ENCODE assay signal across 2 cellular contexts in the genomic region with DNA sequence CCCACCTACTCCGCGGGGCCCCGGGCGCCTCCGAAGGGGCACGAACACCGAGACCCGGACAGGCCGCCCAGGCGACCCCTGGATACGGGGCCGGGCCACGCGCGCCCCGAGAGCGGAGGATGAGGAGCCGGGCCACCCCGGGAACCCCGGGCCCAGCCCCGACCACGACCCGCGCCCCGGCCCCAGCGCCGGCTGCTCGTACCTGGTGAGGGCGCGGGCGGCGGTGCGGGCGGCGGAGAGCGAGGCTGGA.
TF ChIP-seq lines count a peak whose summit lies in the region.

No MANE protein-coding gene starts in this region.

TF ChIP-seq in SK-N-SH, 30 proteins besides CTCF, POLR2A, EP300 and RAD21 (continued from another document):
- TF ChIP-seq, protein P1, sequence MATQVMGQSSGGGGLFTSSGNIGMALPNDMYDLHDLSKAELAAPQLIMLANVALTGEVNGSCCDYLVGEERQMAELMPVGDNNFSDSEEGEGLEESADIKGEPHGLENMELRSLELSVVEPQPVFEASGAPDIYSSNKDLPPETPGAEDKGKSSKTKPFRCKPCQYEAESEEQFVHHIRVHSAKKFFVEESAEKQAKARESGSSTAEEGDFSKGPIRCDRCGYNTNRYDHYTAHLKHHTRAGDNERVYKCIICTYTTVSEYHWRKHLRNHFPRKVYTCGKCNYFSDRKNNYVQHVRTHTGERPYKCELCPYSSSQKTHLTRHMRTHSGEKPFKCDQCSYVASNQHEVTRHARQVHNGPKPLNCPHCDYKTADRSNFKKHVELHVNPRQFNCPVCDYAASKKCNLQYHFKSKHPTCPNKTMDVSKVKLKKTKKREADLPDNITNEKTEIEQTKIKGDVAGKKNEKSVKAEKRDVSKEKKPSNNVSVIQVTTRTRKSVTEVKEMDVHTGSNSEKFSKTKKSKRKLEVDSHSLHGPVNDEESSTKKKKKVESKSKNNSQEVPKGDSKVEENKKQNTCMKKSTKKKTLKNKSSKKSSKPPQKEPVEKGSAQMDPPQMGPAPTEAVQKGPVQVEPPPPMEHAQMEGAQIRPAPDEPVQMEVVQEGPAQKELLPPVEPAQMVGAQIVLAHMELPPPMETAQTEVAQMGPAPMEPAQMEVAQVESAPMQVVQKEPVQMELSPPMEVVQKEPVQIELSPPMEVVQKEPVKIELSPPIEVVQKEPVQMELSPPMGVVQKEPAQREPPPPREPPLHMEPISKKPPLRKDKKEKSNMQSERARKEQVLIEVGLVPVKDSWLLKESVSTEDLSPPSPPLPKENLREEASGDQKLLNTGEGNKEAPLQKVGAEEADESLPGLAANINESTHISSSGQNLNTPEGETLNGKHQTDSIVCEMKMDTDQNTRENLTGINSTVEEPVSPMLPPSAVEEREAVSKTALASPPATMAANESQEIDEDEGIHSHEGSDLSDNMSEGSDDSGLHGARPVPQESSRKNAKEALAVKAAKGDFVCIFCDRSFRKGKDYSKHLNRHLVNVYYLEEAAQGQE (IDR thresholded peaks at IDR 0.05; ENCODE audit: low read depth, low read length), result no peak
- TF ChIP-seq YY1 (IDR thresholded peaks at IDR 0.05; ENCODE audit: low read depth) (no peak), MEF2A (IDR thresholded peaks at IDR 0.05; ENCODE audit: borderline replicate concordance, low read depth) (no peak), TEAD4 (IDR thresholded peaks at IDR 0.05; ENCODE audit: borderline replicate concordance, insufficient read depth) (no peak), FOXM1 (IDR thresholded peaks at IDR 0.05; ENCODE audit: low read depth) (no peak), ELF1 (IDR thresholded peaks at IDR 0.05) (no peak), NRF1 (IDR thresholded peaks at IDR 0.05; ENCODE audit: low read depth, low read length) (no peak), RXRA (IDR thresholded peaks at IDR 0.05; ENCODE audit: borderline replicate concordance, low read depth) (no peak)

TF ChIP-seq in SK-N-SH treated with all-trans-retinoic acid at 6 μM for 48 hours, 23 proteins besides CTCF, POLR2A, EP300 and RAD21 (continued from another document):
- TF ChIP-seq TSHZ2 (CRISPR knock-in tag; IDR thresholded peaks at IDR 0.05) (no peak), ISL1 (CRISPR knock-in tag; IDR thresholded peaks at IDR 0.05) (no peak), GLIS3 (CRISPR knock-in tag; IDR thresholded peaks at IDR 0.05) (no peak), BACH2 (CRISPR knock-in tag; IDR thresholded peaks at IDR 0.05; ENCODE audit: borderline replicate concordance) (no peak), ARNTL (CRISPR knock-in tag; IDR thresholded peaks at IDR 0.05; ENCODE audit: borderline replicate concordance, low read depth) (no peak), TOX (CRISPR knock-in tag; IDR thresholded peaks at IDR 0.05; ENCODE audit: borderline replicate concordance) (no peak), ZNF70 (CRISPR knock-in tag; IDR thresholded peaks at IDR 0.05) (no peak), POU6F1 (CRISPR knock-in tag; IDR thresholded peaks at IDR 0.05; ENCODE audit: borderline replicate concordance, low read depth) (no peak), CSRNP3 (CRISPR knock-in tag; IDR thresholded peaks at IDR 0.05) (no peak), ZFP30 (CRISPR knock-in tag; IDR thresholded peaks at IDR 0.05) (no peak), OSR1 (CRISPR knock-in tag; IDR thresholded peaks at IDR 0.05) (no peak), SNAI2 (CRISPR knock-in tag; IDR thresholded peaks at IDR 0.05) (no peak), ZNF8 (CRISPR knock-in tag; IDR thresholded peaks at IDR 0.05) (no peak), RARB (CRISPR knock-in tag; IDR thresholded peaks at IDR 0.05) (no peak), ZC3H10 (CRISPR knock-in tag; IDR thresholded peaks at IDR 0.05) (no peak), ESRRG (CRISPR knock-in tag; IDR thresholded peaks at IDR 0.05) (no peak)
- TF ChIP-seq, protein P2, sequence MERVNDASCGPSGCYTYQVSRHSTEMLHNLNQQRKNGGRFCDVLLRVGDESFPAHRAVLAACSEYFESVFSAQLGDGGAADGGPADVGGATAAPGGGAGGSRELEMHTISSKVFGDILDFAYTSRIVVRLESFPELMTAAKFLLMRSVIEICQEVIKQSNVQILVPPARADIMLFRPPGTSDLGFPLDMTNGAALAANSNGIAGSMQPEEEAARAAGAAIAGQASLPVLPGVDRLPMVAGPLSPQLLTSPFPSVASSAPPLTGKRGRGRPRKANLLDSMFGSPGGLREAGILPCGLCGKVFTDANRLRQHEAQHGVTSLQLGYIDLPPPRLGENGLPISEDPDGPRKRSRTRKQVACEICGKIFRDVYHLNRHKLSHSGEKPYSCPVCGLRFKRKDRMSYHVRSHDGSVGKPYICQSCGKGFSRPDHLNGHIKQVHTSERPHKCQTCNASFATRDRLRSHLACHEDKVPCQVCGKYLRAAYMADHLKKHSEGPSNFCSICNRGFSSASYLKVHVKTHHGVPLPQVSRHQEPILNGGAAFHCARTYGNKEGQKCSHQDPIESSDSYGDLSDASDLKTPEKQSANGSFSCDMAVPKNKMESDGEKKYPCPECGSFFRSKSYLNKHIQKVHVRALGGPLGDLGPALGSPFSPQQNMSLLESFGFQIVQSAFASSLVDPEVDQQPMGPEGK (CRISPR knock-in tag; IDR thresholded peaks at IDR 0.05; ENCODE audit: borderline replicate concordance), result no peak
